In the genomic region with DNA sequence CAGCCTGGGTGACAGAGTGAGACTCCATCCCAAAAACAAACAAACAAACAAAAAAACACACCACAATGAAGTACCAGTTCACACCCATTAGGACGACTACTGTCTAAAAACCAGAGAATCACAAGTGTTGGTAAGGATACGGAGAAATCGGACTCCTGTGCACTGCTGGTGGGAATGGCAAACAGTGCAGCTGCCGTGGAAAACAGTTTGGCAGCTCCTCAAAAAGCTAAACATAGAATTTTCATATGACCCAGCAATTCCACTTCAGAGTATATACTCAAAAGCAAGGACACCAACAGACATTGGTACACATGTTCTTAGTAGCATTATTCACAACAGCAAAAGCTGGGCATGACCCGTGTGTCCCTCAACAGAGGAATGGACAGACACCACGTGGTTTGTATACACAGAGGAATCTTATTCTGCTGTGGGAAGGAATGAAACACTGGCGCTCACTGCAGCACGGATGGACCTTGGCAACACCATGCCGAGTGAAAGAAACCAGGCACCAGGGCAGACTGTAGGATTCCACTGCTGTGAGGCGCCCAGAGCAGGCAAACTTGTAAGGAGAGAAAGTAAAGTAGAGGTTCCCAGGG, we compare ENCODE assay signal across 23 cellular contexts. TPM values are rescaled to one million over a fixed set of nuclear protein-coding genes. Genes with fewer than 3 reads are reported as not detected.
DNase-seq lines count a peak whose midpoint lies in the region; ATAC-seq and TF ChIP-seq lines count a peak whose summit lies in the region.
"Had no signal": no experiment of that assay in that cellular context is flagged by ENCODE, and none has a peak within 500 bp of the region (broad histone marks: within the 10 kb centered on the region; RNA-seq: fewer than 3 reads in every experiment).

No MANE protein-coding gene starts in this region.

- H3K9me2 ChIP-seq in OCI-LY7 (ENCODE audit: insufficient read depth, low read length), result no peaks in the 10 kb centered on the region

- intact Hi-C loops in left ventricle myocardium superior (cut with micrococcal nuclease), result no loop called here
- intact Hi-C loops in OCI-LY7 (cut with micrococcal nuclease; ENCODE audit: unreplicated experiment), result no loop called here

- no peaks in the 10 kb centered on the region for H3K27me3 ChIP-seq in rectal smooth muscle tissue (ENCODE audit: control insufficient read depth, insufficient read depth, low read length)
- H3K27me3 ChIP-seq: thyroid gland had no signal

- BruUV-seq in OCI-LY7 (replicated peaks; lab: Mats Ljungman, UMichigan), result no TSS peak

- H3K4me2 ChIP-seq in OCI-LY7 (ENCODE audit: low read length), result no peak overlapping the region

- H2AFZ ChIP-seq in OCI-LY7 (ENCODE audit: low read length), result no peak overlapping the region

- no peaks in the 10 kb centered on the region for H3K36me3 ChIP-seq in HEK293 (ENCODE audit: control insufficient read depth in 2 of 2, insufficient read depth in 1 of 2, low read length in 2 of 2)
- no peaks in the 10 kb centered on the region for H3K36me3 ChIP-seq in rectal smooth muscle tissue (ENCODE audit: control insufficient read depth, insufficient read depth, low read length)
- no peaks in the 10 kb centered on the region for H3K36me3 ChIP-seq in OCI-LY7 (ENCODE audit: insufficient read depth, low read length)
- H3K36me3 ChIP-seq: thyroid gland had no signal

- H3K4me1 ChIP-seq in HEK293 (ENCODE audit: control insufficient read depth, insufficient read depth, low read length) (peaks cover 2% of the 10 kb centered on the region; the same call in 1 of the 2 replicates), rectal smooth muscle tissue (ENCODE audit: control insufficient read depth, insufficient read depth, low read length) (peaks cover 42% of the 10 kb centered on the region), OCI-LY7 (ENCODE audit: insufficient read depth, low read length, poor library complexity, severe bottlenecking) (peaks cover 12% of the 10 kb centered on the region)

- H3K27ac ChIP-seq in HEK293 (ENCODE audit: extremely low read depth, low read depth, low read length) (no peak overlapping the region), rectal smooth muscle tissue (ENCODE audit: low read depth, low read length) (peak overlapping the region; percentile 67), OCI-LY7 (ENCODE audit: low read depth, low read length, poor library complexity, severe bottlenecking) (no peak overlapping the region)
- H3K27ac ChIP-seq: HL-60, SK-N-MC, thyroid gland had no signal

- no peaks in the 10 kb centered on the region for H4K20me1 ChIP-seq in OCI-LY7 (ENCODE audit: insufficient read depth, low read length)

- POLR2A ChIA-PET in HEK293 (lab: Yijun Ruan, JAX) (no interaction called here), OCI-LY7 (lab: Charles Lee) (no interaction called here)

- TF ChIP-seq CTCF in HEK293 (tag by site-specific recombination; IDR thresholded peaks at IDR 0.05), result no peak
- no peak for TF ChIP-seq CTCF in OCI-LY7 (conservative IDR thresholded peaks at IDR 0.05; ENCODE audit: low read length)
- no peak for TF ChIP-seq CTCF in GM10266 (IDR thresholded peaks at IDR 0.05; ENCODE audit: control insufficient read depth, insufficient read depth, low read depth, missing control alignments)

- H3K79me2 ChIP-seq in OCI-LY7 (ENCODE audit: insufficient read depth, low read depth, low read length), result no peaks in the 10 kb centered on the region

- ATAC-seq in left ventricle myocardium superior, result peak; percentile 70
- no peak for ATAC-seq in GM19397 (IDR thresholded peaks at IDR 0.05; ENCODE audit: unreplicated experiment)
- ATAC-seq: esophagus mucosa; stimulated activated naive B cell treated with anti-CD40 and anti-IgM and Interleukin-4, amounts not matched to agents 10 μg/mL and 1 μg/mL and 100 μg/mL, for 72 hours had no signal

- DNase-seq in cerebellar cortex (ENCODE audit: low spot score) (peak; percentile 60), left ventricle myocardium superior (no peak), OCI-LY7 (ENCODE audit: low spot score) (no peak), GM10266 (ENCODE audit: extremely low spot score) (no peak)
- DNase-seq in stimulated activated naive CD4-positive, alpha-beta T cell treated with Interleukin-2 at 50 U/mL for 16 hours (lab: John Stamatoyannopoulos, UW), result no peak
- DNase-seq: activated CD4-positive, alpha-beta T cell treated with anti-CD3 and anti-CD28 coated beads, Interleukin-2, amount 50 U/mL, for 4 hours; activated naive CD8-positive, alpha-beta T cell treated with anti-CD3 and anti-CD28 coated beads, Interleukin-2, amount 10 ng/mL, durations not matched to agents 7 days and 5 days; CD4-positive, alpha-beta T cell; DMS 273 treated with DMSO at 0.1 percent for 48 hours; effector memory CD4-positive, alpha-beta T cell; GF-D8; glutamatergic neuron; NCI-H1105 treated with DMSO at 0.1 percent for 48 hours; NCI-H2107; stimulated activated CD4-positive, alpha-beta T cell treated with anti-CD3 and anti-CD28 coated beads, Interleukin-2, amount 100 ng/mL, for 48 hours; stimulated activated naive B cell treated with anti-CD40 and anti-IgM and Interleukin-4, amounts not matched to agents 10 μg/mL and 1 μg/mL and 100 μg/mL, for 72 hours; thyroid gland had no signal

- H3K9ac ChIP-seq in rectal smooth muscle tissue (ENCODE audit: low read length), result no peak overlapping the region

- H3K9me3 ChIP-seq in HEK293 (ENCODE audit: control insufficient read depth, insufficient read depth, low read depth, low read length), result no peaks in the 10 kb centered on the region
- H3K9me3 ChIP-seq in OCI-LY7 (ENCODE audit: low read length), result no peaks in the 10 kb centered on the region
- H3K9me3 ChIP-seq: thyroid gland had no signal

- CTCF ChIA-PET in HEK293 (lab: Yijun Ruan, JAX), result no interaction called here
- CTCF ChIA-PET in OCI-LY7 (lab: Charles Lee; ENCODE audit: unreplicated experiment), result no interaction called here

- H3K4me3 ChIP-seq in HEK293 (ENCODE audit: low read depth, low read length), result no peak overlapping the region
- no peak overlapping the region for H3K4me3 ChIP-seq in rectal smooth muscle tissue (ENCODE audit: low read length)
- no peak overlapping the region for H3K4me3 ChIP-seq in OCI-LY7 (ENCODE audit: low read depth, low read length, poor library complexity, severe bottlenecking)
- H3K4me3 ChIP-seq: SK-N-MC, thyroid gland had no signal

TF ChIP-seq in HEK293, 187 proteins besides CTCF, POLR2A, EP300 and RAD21 (continues in another document):
- TF ChIP-seq, protein P1, sequence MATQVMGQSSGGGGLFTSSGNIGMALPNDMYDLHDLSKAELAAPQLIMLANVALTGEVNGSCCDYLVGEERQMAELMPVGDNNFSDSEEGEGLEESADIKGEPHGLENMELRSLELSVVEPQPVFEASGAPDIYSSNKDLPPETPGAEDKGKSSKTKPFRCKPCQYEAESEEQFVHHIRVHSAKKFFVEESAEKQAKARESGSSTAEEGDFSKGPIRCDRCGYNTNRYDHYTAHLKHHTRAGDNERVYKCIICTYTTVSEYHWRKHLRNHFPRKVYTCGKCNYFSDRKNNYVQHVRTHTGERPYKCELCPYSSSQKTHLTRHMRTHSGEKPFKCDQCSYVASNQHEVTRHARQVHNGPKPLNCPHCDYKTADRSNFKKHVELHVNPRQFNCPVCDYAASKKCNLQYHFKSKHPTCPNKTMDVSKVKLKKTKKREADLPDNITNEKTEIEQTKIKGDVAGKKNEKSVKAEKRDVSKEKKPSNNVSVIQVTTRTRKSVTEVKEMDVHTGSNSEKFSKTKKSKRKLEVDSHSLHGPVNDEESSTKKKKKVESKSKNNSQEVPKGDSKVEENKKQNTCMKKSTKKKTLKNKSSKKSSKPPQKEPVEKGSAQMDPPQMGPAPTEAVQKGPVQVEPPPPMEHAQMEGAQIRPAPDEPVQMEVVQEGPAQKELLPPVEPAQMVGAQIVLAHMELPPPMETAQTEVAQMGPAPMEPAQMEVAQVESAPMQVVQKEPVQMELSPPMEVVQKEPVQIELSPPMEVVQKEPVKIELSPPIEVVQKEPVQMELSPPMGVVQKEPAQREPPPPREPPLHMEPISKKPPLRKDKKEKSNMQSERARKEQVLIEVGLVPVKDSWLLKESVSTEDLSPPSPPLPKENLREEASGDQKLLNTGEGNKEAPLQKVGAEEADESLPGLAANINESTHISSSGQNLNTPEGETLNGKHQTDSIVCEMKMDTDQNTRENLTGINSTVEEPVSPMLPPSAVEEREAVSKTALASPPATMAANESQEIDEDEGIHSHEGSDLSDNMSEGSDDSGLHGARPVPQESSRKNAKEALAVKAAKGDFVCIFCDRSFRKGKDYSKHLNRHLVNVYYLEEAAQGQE (tag by site-specific recombination; IDR thresholded peaks at IDR 0.05), result no peak
- TF ChIP-seq ZNF138 (tag by site-specific recombination; IDR thresholded peaks at IDR 0.05; ENCODE audit: borderline replicate concordance) (no peak), ZNF560 (tag by site-specific recombination; IDR thresholded peaks at IDR 0.05; ENCODE audit: borderline replicate concordance) (no peak)
- TF ChIP-seq, protein P2, sequence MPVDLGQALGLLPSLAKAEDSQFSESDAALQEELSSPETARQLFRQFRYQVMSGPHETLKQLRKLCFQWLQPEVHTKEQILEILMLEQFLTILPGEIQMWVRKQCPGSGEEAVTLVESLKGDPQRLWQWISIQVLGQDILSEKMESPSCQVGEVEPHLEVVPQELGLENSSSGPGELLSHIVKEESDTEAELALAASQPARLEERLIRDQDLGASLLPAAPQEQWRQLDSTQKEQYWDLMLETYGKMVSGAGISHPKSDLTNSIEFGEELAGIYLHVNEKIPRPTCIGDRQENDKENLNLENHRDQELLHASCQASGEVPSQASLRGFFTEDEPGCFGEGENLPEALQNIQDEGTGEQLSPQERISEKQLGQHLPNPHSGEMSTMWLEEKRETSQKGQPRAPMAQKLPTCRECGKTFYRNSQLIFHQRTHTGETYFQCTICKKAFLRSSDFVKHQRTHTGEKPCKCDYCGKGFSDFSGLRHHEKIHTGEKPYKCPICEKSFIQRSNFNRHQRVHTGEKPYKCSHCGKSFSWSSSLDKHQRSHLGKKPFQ (tag by site-specific recombination; IDR thresholded peaks at IDR 0.05), result peak; percentile 75

RNA-seq across cellular contexts. Expression of gene NPTX1, which starts 16.0 kb away (rescaled TPM):
- not detected for total RNA-seq in left ventricle myocardium superior
- 0.22 TPM in 1 of 2 replicates, not detected in the other for total RNA-seq in OCI-LY7 (2014; rRNA removed; shearing (Covaris generic))
- not detected in 2 replicates for total RNA-seq in OCI-LY7 (2022)
- total RNA-seq: esophagus mucosa had no signal

RNA-seq across cellular contexts. Expression of gene ENDOV, which starts 45.4 kb away (rescaled TPM):
- total RNA-seq in left ventricle myocardium superior (9.1 TPM), OCI-LY7 (2022) (33.1 and 39.4 TPM in 2 replicates)
- total RNA-seq in OCI-LY7 (2014; rRNA removed; shearing (Covaris generic)), result 19.2 and 22.4 TPM in 2 replicates
